Comparison of ENCODE assay signal across 1 cellular context in genomic region chr11:57779275-57779674, GRCh38.
TF ChIP-seq lines count a peak whose summit lies in the region.

No MANE protein-coding gene starts in this region.

TF ChIP-seq in GM23338, 12 proteins besides CTCF, POLR2A, EP300 and RAD21 (continued from another document):
- TF ChIP-seq ZNF462 (CRISPR knock-in tag; IDR thresholded peaks at IDR 0.05) (no peak), EZH2 (IDR thresholded peaks at IDR 0.05; ENCODE audit: low read depth, unreplicated experiment) (no peak), JUNB (IDR thresholded peaks at IDR 0.05; ENCODE audit: unreplicated experiment) (no peak), REST (IDR thresholded peaks at IDR 0.05; ENCODE audit: unreplicated experiment) (no peak)
